Comparison of ENCODE assay signal across 26 cellular contexts in the genomic region with DNA sequence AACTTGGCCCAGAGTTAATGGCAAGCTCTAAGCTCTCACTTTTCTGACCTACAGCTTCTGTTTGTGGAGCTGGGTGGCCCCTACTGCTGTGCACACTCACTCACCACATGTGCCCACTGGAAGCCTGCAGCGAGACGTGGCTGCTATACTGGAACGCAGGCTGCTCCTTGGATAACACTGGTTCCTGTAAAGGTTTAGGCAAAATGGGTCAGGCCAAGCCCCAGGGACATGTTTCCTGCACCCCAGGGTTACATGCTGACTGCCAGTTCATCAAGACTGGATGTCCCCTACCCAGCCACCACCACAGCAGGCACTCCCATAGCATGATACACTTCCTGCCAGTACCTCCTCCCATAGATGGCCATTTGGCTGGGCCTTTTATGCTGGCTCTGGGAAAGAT. TPM values are rescaled to one million over a fixed set of nuclear protein-coding genes. Genes with fewer than 3 reads are reported as not detected.
"Had no signal": no experiment of that assay in that cellular context is flagged by ENCODE, and none has a peak within 500 bp of the region (broad histone marks: within the 10 kb centered on the region; RNA-seq: fewer than 3 reads in every experiment).

No MANE protein-coding gene starts in this region.

- H3K27me3 ChIP-seq: esophagus muscularis mucosa, gastroesophageal sphincter, neutrophil, right atrium auricular region, tibial artery, upper lobe of left lung, vagina had no signal

- H3K4me1 Mint-ChIP-seq: stimulated activated effector memory CD8-positive, alpha-beta T cell treated with anti-CD3 and anti-CD28 coated beads, Interleukin-12 subunit alpha, Interleukin-12 subunit beta, amount 100 ng/mL, for 72 hours had no signal

- H3K4me3 Mint-ChIP-seq: naive thymus-derived CD8-positive, alpha-beta T cell; stimulated activated effector memory CD8-positive, alpha-beta T cell treated with anti-CD3 and anti-CD28 coated beads, Interleukin-12 subunit alpha, Interleukin-12 subunit beta, amount 100 ng/mL, for 72 hours had no signal

- H3K9me3 ChIP-seq: esophagus muscularis mucosa, gastroesophageal sphincter, mucosa of descending colon, neutrophil, right atrium auricular region, tibial artery, upper lobe of left lung, vagina had no signal

- ATAC-seq: gastroesophageal sphincter; mucosa of descending colon; naive thymus-derived CD8-positive, alpha-beta T cell; stimulated activated effector memory CD8-positive, alpha-beta T cell treated with anti-CD3 and anti-CD28 coated beads, Interleukin-12 subunit alpha, Interleukin-12 subunit beta, amount 100 ng/mL, for 72 hours; stimulated activated naive CD8-positive, alpha-beta T cell treated with anti-CD3 and anti-CD28 coated beads, Interleukin-15, Interleukin-2, amounts not matched to agents 100 U/mL and 50 U/mL, for 24 hours had no signal

- DNase-seq: effector CD4-positive, alpha-beta T cell; mucosa of descending colon; naive thymus-derived CD8-positive, alpha-beta T cell; small intestine; stimulated activated CD4-positive, alpha-beta T cell treated with anti-CD3 and anti-CD28 coated beads, Interleukin-4, amount 100 ng/mL, for 1 hour; stimulated activated CD8-positive, alpha-beta memory T cell treated with anti-CD3 and anti-CD28 coated beads, Interleukin-4, amount 100 ng/mL, for 48 hours; stimulated activated naive CD8-positive, alpha-beta T cell treated with anti-CD3 and anti-CD28 coated beads, Interleukin-15, Interleukin-2, amounts not matched to agents 100 U/mL and 50 U/mL, for 24 hours; tibial artery; upper lobe of left lung had no signal

- H3K9me3 Mint-ChIP-seq: naive thymus-derived CD8-positive, alpha-beta T cell; stimulated activated effector memory CD8-positive, alpha-beta T cell treated with anti-CD3 and anti-CD28 coated beads, Interleukin-12 subunit alpha, Interleukin-12 subunit beta, amount 100 ng/mL, for 72 hours had no signal

- H3K27ac Mint-ChIP-seq: stimulated activated effector memory CD8-positive, alpha-beta T cell treated with anti-CD3 and anti-CD28 coated beads, Interleukin-12 subunit alpha, Interleukin-12 subunit beta, amount 100 ng/mL, for 72 hours had no signal

- H3K27ac ChIP-seq: coronary artery, esophagus muscularis mucosa, gastroesophageal sphincter, neutrophil, right atrium auricular region, tibial artery, upper lobe of left lung, vagina had no signal

- H3K4me3 ChIP-seq: coronary artery, esophagus muscularis mucosa, gastroesophageal sphincter, mucosa of descending colon, right atrium auricular region, tibial artery, upper lobe of left lung, vagina had no signal

- FAIRE-seq: small intestine had no signal

- H3K27me3 Mint-ChIP-seq: naive thymus-derived CD8-positive, alpha-beta T cell had no signal

RNA-seq across cellular contexts. Expression of a gene that starts 16.0 kb away (rescaled TPM):
- total RNA-seq: cerebellum; dermis microvascular lymphatic vessel endothelial cell; esophagus muscularis mucosa; fibroblast of villous mesenchyme; gastroesophageal sphincter; kidney epithelial cell; lung microvascular endothelial cell; mesenteric fat pad; mucosa of descending colon; naive thymus-derived CD8-positive, alpha-beta T cell; osteocyte; right atrium auricular region; temporal lobe; upper lobe of left lung; vagina had no signal
- polyA plus RNA-seq: liver; naive thymus-derived CD8-positive, alpha-beta T cell; neural cell; small intestine had no signal

RNA-seq across cellular contexts. Expression of a gene that starts 21.1 kb away (rescaled TPM):
- total RNA-seq: kidney epithelial cell had no signal
- polyA plus RNA-seq: naive thymus-derived CD8-positive, alpha-beta T cell had no signal
